In the genomic region with DNA sequence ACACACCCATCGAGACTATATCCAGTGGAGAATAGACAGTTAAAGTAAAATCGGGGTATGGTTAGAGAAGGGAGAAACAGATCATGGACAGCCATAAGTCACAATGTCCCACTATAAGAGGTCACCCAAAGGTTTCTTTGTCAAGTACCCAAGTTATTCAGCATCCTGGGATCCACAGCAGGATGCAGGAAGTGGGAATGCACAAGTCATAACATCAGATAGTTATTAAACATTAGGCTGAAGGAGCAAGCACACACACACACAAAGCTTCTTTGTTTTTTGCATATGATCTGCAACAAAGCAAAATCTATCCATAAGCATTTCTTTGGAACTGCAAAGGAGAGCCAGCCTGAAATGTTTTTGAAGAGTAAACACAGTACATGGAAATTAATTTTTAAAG, we compare ENCODE assay signal across 20 cellular contexts.
DNase-seq lines count a peak whose midpoint lies in the region; ATAC-seq and TF ChIP-seq lines count a peak whose summit lies in the region.
"Had no signal": no experiment of that assay in that cellular context is flagged by ENCODE, and none has a peak within 500 bp of the region (broad histone marks: within the 10 kb centered on the region; RNA-seq: fewer than 3 reads in every experiment).

No MANE protein-coding gene starts in this region.

- TF ChIP-seq CTCF in cardiac muscle cell (IDR thresholded peaks at IDR 0.05; ENCODE audit: low read depth, low read length) (no peak), left ventricle myocardium inferior (IDR thresholded peaks at IDR 0.05; ENCODE audit: borderline replicate concordance) (no peak), colonic mucosa (IDR thresholded peaks at IDR 0.05) (no peak)

- H3K27me3 ChIP-seq in cardiac muscle cell (no peaks in the 10 kb centered on the region), left ventricle myocardium inferior (ENCODE audit: low read depth) (no peaks in the 10 kb centered on the region), colonic mucosa (no peaks in the 10 kb centered on the region)

- no peak for DNase-seq in cardiac muscle cell (ENCODE audit: low read depth in 1 of 2, low spot score in 1 of 2)
- no peak for DNase-seq in left ventricle myocardium inferior
- DNase-seq in HT1080 (ENCODE audit: low read depth): peak; percentile 59
- peak; percentile 80 for DNase-seq in SK-MEL-5 (ENCODE audit: low read depth, low spot score)
- DNase-seq in activated CD4-positive, alpha-beta T cell treated with anti-CD3 and anti-CD28 coated beads, Interleukin-2, amount 50 U/mL, for 48 hours: no peak
- no peak for DNase-seq in colonic mucosa
- DNase-seq: CD4-positive, alpha-beta T cell; DMS153; DMS79; GDM1; H7; HFFc6; KBM-7 had no signal

- H3K4me3 ChIP-seq in cardiac muscle cell (no peak overlapping the region), left ventricle myocardium inferior (no peak overlapping the region), colonic mucosa (no peak overlapping the region)
- H3K4me3 ChIP-seq: GM23338 had no signal

- in situ Hi-C loops in SK-MEL-5 (cut with HindIII; ENCODE audit: low pct_unique_long_range_greater_than_20kb, low sequenced_read_pairs): no loop called here

- ATAC-seq in GM21529 (IDR thresholded peaks at IDR 0.05; ENCODE audit: unreplicated experiment) (no peak), GM21447 (IDR thresholded peaks at IDR 0.05; ENCODE audit: unreplicated experiment) (no peak)
- ATAC-seq: GM23338, HCT116, HepG2 had no signal

- H3K36me3 ChIP-seq in cardiac muscle cell: no peaks in the 10 kb centered on the region
- H3K36me3 ChIP-seq in left ventricle myocardium inferior: peaks cover 29% of the 10 kb centered on the region
- peaks cover 5% of the 10 kb centered on the region for H3K36me3 ChIP-seq in colonic mucosa

- H3K4me1 ChIP-seq in cardiac muscle cell (ENCODE audit: low read depth) (peaks cover 13% of the 10 kb centered on the region), left ventricle myocardium inferior (peaks cover 13% of the 10 kb centered on the region), colonic mucosa (no peaks in the 10 kb centered on the region)

- H3K9me3 ChIP-seq in cardiac muscle cell (ENCODE audit: low read depth) (no peaks in the 10 kb centered on the region), left ventricle myocardium inferior (replicated peaks) (no peaks in the 10 kb centered on the region), colonic mucosa (no peaks in the 10 kb centered on the region)

- H3K27ac ChIP-seq in cardiac muscle cell: peak overlapping the region; percentile 39
- no peak overlapping the region for H3K27ac ChIP-seq in left ventricle myocardium inferior (replicated peaks)
- H3K27ac ChIP-seq in colonic mucosa: no peak overlapping the region
- H3K27ac ChIP-seq: 22Rv1, C4-2B had no signal

- H3K9ac ChIP-seq in colonic mucosa (ENCODE audit: low read depth in 2 of 2, low read length in 2 of 2): no peak overlapping the region

- intact Hi-C loops in left ventricle myocardium inferior (cut with micrococcal nuclease) (no loop called here), colonic mucosa (cut with DNase I) (no loop called here)

Comparison
In these comparisons a context has a peak if more than half of its experiments do, and no peak if none do; other contexts are left out.
1. DNase-seq: peak in HT1080 (single experiment) and SK-MEL-5 (single experiment); none in cardiac muscle cell (0 of 2), left ventricle myocardium inferior (single experiment), activated CD4-positive, alpha-beta T cell treated with anti-CD3 and anti-CD28 coated beads, Interleukin-2, amount 50 U/mL, for 48 hours (0 of 2) and colonic mucosa (single experiment).